Comparison of ENCODE assay signal across 7 cellular contexts in the genomic region with DNA sequence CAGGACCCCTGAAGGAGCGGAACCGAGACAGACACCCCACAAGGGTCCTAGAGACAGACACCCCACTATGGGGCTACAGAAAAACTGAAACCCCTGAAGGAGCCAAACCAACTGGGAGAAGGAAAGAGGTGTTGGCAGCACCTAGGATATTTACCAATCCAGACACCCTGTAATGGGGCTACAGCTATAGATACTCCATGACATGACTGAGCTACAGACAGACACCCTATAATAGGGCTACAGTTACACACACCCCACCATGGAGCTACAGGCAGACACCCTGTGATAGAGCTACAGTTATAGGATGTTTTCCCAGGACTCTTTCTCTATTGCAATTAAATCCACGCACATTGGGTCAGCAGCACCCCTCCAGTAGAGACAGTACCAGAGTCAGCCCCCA. TPM values are rescaled to one million over a fixed set of nuclear protein-coding genes. Genes with fewer than 3 reads are reported as not detected.
"Had no signal": no experiment of that assay in that cellular context is flagged by ENCODE, and none has a peak within 500 bp of the region (broad histone marks: within the 10 kb centered on the region; RNA-seq: fewer than 3 reads in every experiment).

No MANE protein-coding gene starts in this region.

- H3K4me3 ChIP-seq: K562 had no signal

- H3K27ac ChIP-seq: HL-60 had no signal

- H3K4me3 Mint-ChIP-seq: IgD-negative memory B cell had no signal

- DNase-seq: IMR-90, KBM-7 had no signal

- ATAC-seq: HepG2, K562 had no signal

- H3K27ac Mint-ChIP-seq: IgD-negative memory B cell had no signal

- H3K27me3 Mint-ChIP-seq: IgD-negative memory B cell had no signal

RNA-seq across cellular contexts. Expression of a gene that starts 22.6 kb away (rescaled TPM):
- total RNA-seq: HepG2, HT1080, IMR-90, K562 had no signal
